ENCODE assay signal across 30 cellular contexts in genomic region chr1:185804206-185804605, GRCh38.
DNase-seq lines count a peak whose midpoint lies in the region; ATAC-seq and TF ChIP-seq lines count a peak whose summit lies in the region.
"Had no signal": no experiment of that assay in that cellular context is flagged by ENCODE, and none has a peak within 500 bp of the region (broad histone marks: within the 10 kb centered on the region; RNA-seq: fewer than 3 reads in every experiment).

No MANE protein-coding gene starts in this region.

- peaks cover 0 to 3% (median under 1%) of the 10 kb centered on the region in 3 donors for H3K9me3 Mint-ChIP-seq in T-cell
- H3K9me3 Mint-ChIP-seq: activated naive CD4-positive, alpha-beta T cell treated with anti-CD3 and anti-CD28 coated beads, Interleukin-2, amount 50 U/mL, for 72 hours; type B pancreatic cell had no signal

- intact Hi-C loops in ascending aorta (cut with DNase I): no loop called here
- intact Hi-C loops in heart left ventricle (cut with DNase I): loop anchor here in 1 of 10 donors (10.0 kb wide), 1 partner anchor 69 kb away; the partner anchor contains the start of gene HMCN1

- no peaks in the 10 kb centered on the region for H3K27me3 ChIP-seq in ascending aorta
- no peaks in the 10 kb centered on the region for H3K27me3 ChIP-seq in kidney epithelial cell (ENCODE audit: control insufficient read depth, insufficient read depth, low read length)
- H3K27me3 ChIP-seq in heart left ventricle: no peaks in the 10 kb centered on the region
- H3K27me3 ChIP-seq: colonic mucosa had no signal

- no peaks in the 10 kb centered on the region for H3K9me3 ChIP-seq in ascending aorta
- H3K9me3 ChIP-seq in heart left ventricle: peaks cover 0 to 2% (median 0%) of the 10 kb centered on the region in 12 donors
- H3K9me3 ChIP-seq: colonic mucosa had no signal

- TF ChIP-seq CTCF in ascending aorta (IDR thresholded peaks at IDR 0.05): no peak
- no peak for TF ChIP-seq CTCF in kidney epithelial cell (IDR thresholded peaks at IDR 0.05; ENCODE audit: insufficient read depth, low read length, poor library complexity, severe bottlenecking)
- TF ChIP-seq CTCF in heart left ventricle (IDR thresholded peaks at IDR 0.05): no peak

- H3K36me3 Mint-ChIP-seq in T-cell: no peaks in the 10 kb centered on the region
- H3K36me3 Mint-ChIP-seq: activated naive CD4-positive, alpha-beta T cell treated with anti-CD3 and anti-CD28 coated beads, Interleukin-2, amount 50 U/mL, for 72 hours; CD4-positive, CD25-positive, alpha-beta regulatory T cell had no signal

- no peaks in the 10 kb centered on the region for H3K4me1 Mint-ChIP-seq in T-cell
- H3K4me1 Mint-ChIP-seq: CD4-positive, CD25-positive, alpha-beta regulatory T cell; naive thymus-derived CD8-positive, alpha-beta T cell had no signal

- CTCF ChIA-PET in T-cell (lab: Charles Lee): no interaction called here

- no peak overlapping the region for H3K27ac Mint-ChIP-seq in T-cell
- H3K27ac Mint-ChIP-seq: activated naive CD4-positive, alpha-beta T cell treated with anti-CD3 and anti-CD28 coated beads, Interleukin-2, amount 50 U/mL, for 72 hours; CD4-positive, CD25-positive, alpha-beta regulatory T cell; naive thymus-derived CD8-positive, alpha-beta T cell; type B pancreatic cell had no signal

- no peak overlapping the region for H3K4me3 Mint-ChIP-seq in T-cell
- H3K4me3 Mint-ChIP-seq: CD4-positive, CD25-positive, alpha-beta regulatory T cell; naive thymus-derived CD8-positive, alpha-beta T cell; type B pancreatic cell had no signal

- H3K4me1 ChIP-seq in ascending aorta (peaks cover 0 to 11% of the 10 kb centered on the region in 2 donors), heart left ventricle (peaks cover 0 to 15% (median 0%) of the 10 kb centered on the region in 12 donors)
- H3K4me1 ChIP-seq: colonic mucosa had no signal

- H3K36me3 ChIP-seq in ascending aorta (no peaks in the 10 kb centered on the region), kidney epithelial cell (ENCODE audit: control insufficient read depth, insufficient read depth, low read length) (no peaks in the 10 kb centered on the region), heart left ventricle (no peaks in the 10 kb centered on the region)
- H3K36me3 ChIP-seq: colonic mucosa had no signal

- H3K4me3 ChIP-seq in ascending aorta (no peak overlapping the region), kidney epithelial cell (ENCODE audit: low read depth, low read length) (no peak overlapping the region), heart left ventricle (no peak overlapping the region)
- H3K4me3 ChIP-seq: colonic mucosa had no signal

- no peak for TF ChIP-seq POLR2A in heart left ventricle (IDR thresholded peaks at IDR 0.05)

- POLR2A ChIA-PET in T-cell (lab: Charles Lee): no interaction called here

- peaks cover 4 to 7% of the 10 kb centered on the region in 2 donors for H3K27me3 Mint-ChIP-seq in T-cell
- H3K27me3 Mint-ChIP-seq: CD4-positive, CD25-positive, alpha-beta regulatory T cell; type B pancreatic cell had no signal

- DNase-seq in A172 (ENCODE audit: low spot score) (peak; percentile 6), HT1080 (ENCODE audit: low read depth) (peak; percentile 15), ascending aorta (ENCODE audit: low spot score in 2 of 2) (no peak), kidney epithelial cell (ENCODE audit: low read depth) (peak; percentile 29), T-cell (no peak), heart left ventricle (no peak)
- no peak for DNase-seq in activated CD4-positive, alpha-beta T cell treated with anti-CD3 and anti-CD28 coated beads, Interleukin-2, amount 50 U/mL, for 48 hours
- DNase-seq: 8988T; activated CD4-positive, alpha-beta T cell treated with anti-CD3 and anti-CD28 coated beads for 48 hours; activated effector memory CD4-positive, alpha-beta T cell treated with Interleukin-2 at 50 U/mL for 16 hours; activated T-cell treated with anti-CD3 and anti-CD28 coated beads, Interleukin-2, amount 50 U/mL, for 1 hour; AML-193; CD4-positive, CD25-positive, alpha-beta regulatory T cell; colonic mucosa; effector CD8-positive, alpha-beta T cell; erythroblast; islet precursor cell; MV-4-11; naive thymus-derived CD8-positive, alpha-beta T cell; NCI-H1436; NCI-H345; nucleus accumbens; SHP77 treated with DMSO at 0.1 percent for 48 hours; stimulated activated CD4-positive, alpha-beta T cell treated with anti-CD3 and anti-CD28 coated beads, Interleukin-4, amount 100 ng/mL, for 24 hours; SW 1271; T1000 had no signal

- no peak for ATAC-seq in HG03442 (IDR thresholded peaks at IDR 0.05; ENCODE audit: unreplicated experiment)
- no peak for ATAC-seq in T-cell (replicated peaks in 1 of 4)
- ATAC-seq in heart left ventricle: no peak
- ATAC-seq: activated naive CD4-positive, alpha-beta T cell treated with anti-CD3 and anti-CD28 coated beads, Interleukin-2, amount 50 U/mL, for 72 hours; naive thymus-derived CD8-positive, alpha-beta T cell; Panc1 had no signal

- peak overlapping the region; percentile 32 to 51 for H3K27ac ChIP-seq in ascending aorta
- no peak overlapping the region for H3K27ac ChIP-seq in heart left ventricle
- H3K27ac ChIP-seq: colonic mucosa had no signal

Comparison
In these comparisons a context has a peak if more than half of its experiments do, and no peak if none do; other contexts are left out.
1. DNase-seq: peak in A172 (single experiment), HT1080 (single experiment) and kidney epithelial cell (single experiment); none in ascending aorta (0 of 2), T-cell (0 of 34), heart left ventricle (0 of 5) and activated CD4-positive, alpha-beta T cell treated with anti-CD3 and anti-CD28 coated beads, Interleukin-2, amount 50 U/mL, for 48 hours (0 of 2).
2. H3K27ac ChIP-seq: peak in ascending aorta (2 of 2); none in heart left ventricle (0 of 12).